19 cellular contexts compared by ENCODE assay signal in the genomic region with DNA sequence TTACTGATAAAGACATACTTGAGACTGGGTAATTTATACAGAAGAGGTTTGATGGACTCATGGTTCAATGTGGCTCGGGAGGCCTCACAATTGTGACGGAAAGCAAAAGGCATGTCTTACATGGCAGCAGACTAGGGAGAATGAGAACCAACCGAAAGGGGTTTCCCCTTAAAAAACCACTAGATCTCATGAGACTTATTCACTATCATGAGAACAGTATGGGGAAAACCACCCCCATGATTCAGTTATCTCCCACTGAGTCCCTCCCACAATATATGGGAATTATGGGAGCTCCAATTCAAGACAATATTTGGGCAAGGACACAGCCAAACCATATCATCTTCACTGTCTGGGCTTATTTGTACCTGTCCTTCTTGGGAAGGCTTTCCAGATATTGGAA.
A peak's percentile ranks its signal among the peaks of the same experiment; 100 is the strongest.
DNase-seq lines count a peak whose midpoint lies in the region; ATAC-seq and TF ChIP-seq lines count a peak whose summit lies in the region.
"Had no signal": no experiment of that assay in that cellular context is flagged by ENCODE, and none has a peak within 500 bp of the region (broad histone marks: within the 10 kb centered on the region; RNA-seq: fewer than 3 reads in every experiment).

No MANE protein-coding gene starts in this region.

- H3K4me2 ChIP-seq in OCI-LY3 (ENCODE audit: low read length) = peak overlapping the region; percentile 46

- no peak for TF ChIP-seq CTCF in OCI-LY3 (IDR thresholded peaks at IDR 0.05; ENCODE audit: low read depth, low read length)
- TF ChIP-seq CTCF in GM13976 (IDR thresholded peaks at IDR 0.05; ENCODE audit: borderline replicate concordance, control extremely low read depth, extremely low read depth, insufficient read depth, missing control alignments) = no peak

- H3K27ac ChIP-seq in OCI-LY3 (ENCODE audit: low read length) = peak overlapping the region; percentile 25; the same call in 1 of the 2 replicates
- H3K27ac ChIP-seq: body of pancreas, heart right ventricle, testis had no signal

- ATAC-seq in GM18868 (IDR thresholded peaks at IDR 0.05; ENCODE audit: unreplicated experiment) (peak; percentile 90), GM21576 (IDR thresholded peaks at IDR 0.05; ENCODE audit: unreplicated experiment) (peak; percentile 82), HG02884 (IDR thresholded peaks at IDR 0.05; ENCODE audit: unreplicated experiment) (peak; percentile 84), HG03439 (IDR thresholded peaks at IDR 0.05; ENCODE audit: unreplicated experiment) (no peak), GM19397 (IDR thresholded peaks at IDR 0.05; ENCODE audit: unreplicated experiment) (no peak)
- ATAC-seq: activated T-cell treated with anti-CD3 and anti-CD28 coated beads, Interleukin-2, amount 50 U/mL, for 72 hours; body of pancreas; heart right ventricle had no signal

- H4K20me1 ChIP-seq in OCI-LY3 (ENCODE audit: insufficient read depth, low read length) = no peaks in the 10 kb centered on the region

- no peak overlapping the region; the same call in 1 of the 2 replicates for H2AFZ ChIP-seq in OCI-LY3 (ENCODE audit: low read depth, low read length)

- no peaks in the 10 kb centered on the region for H3K9me3 ChIP-seq in OCI-LY3 (ENCODE audit: insufficient read depth, low read length)
- H3K9me3 ChIP-seq: testis had no signal

- no peak overlapping the region for H3K9ac ChIP-seq in OCI-LY3 (ENCODE audit: low read length)

- H3K27me3 ChIP-seq in OCI-LY3 (ENCODE audit: low read depth, low read length) = no peaks in the 10 kb centered on the region
- H3K27me3 ChIP-seq: body of pancreas, heart right ventricle, testis had no signal

- H3K36me3 ChIP-seq in OCI-LY3 (replicated peaks; ENCODE audit: low read depth, low read length) = peaks cover 3% of the 10 kb centered on the region
- H3K36me3 ChIP-seq: heart right ventricle had no signal

- no peaks in the 10 kb centered on the region for H3K79me2 ChIP-seq in OCI-LY3 (ENCODE audit: low read length)

- DNase-seq in iPS-NIHi7 (ENCODE audit: extremely low spot score) (no peak), GM13976 (ENCODE audit: low spot score) (no peak)
- DNase-seq: activated B cell treated with CpG ODN at 0.5 μM for 24 hours; activated CD8-positive, alpha-beta memory T cell treated with anti-CD3 and anti-CD28 coated beads for 24 hours; activated naive CD8-positive, alpha-beta T cell treated with anti-CD3 and anti-CD28 coated beads for 36 hours; activated T-cell treated with anti-CD3 and anti-CD28 coated beads, Interleukin-2, amount 50 U/mL, for 72 hours; body of pancreas; heart right ventricle; NCI-H1436; NCI-H82; occipital lobe; testis had no signal

- peaks cover 13% of the 10 kb centered on the region for H3K4me1 ChIP-seq in OCI-LY3 (ENCODE audit: low read length)
- H3K4me1 ChIP-seq: body of pancreas, heart right ventricle, testis had no signal

- in situ Hi-C loops in GM13976 (cut with MboI; ENCODE audit: low sequenced_read_pairs, unreplicated experiment) = no loop called here

- H3K4me3 ChIP-seq in OCI-LY3 (ENCODE audit: low read length) = peak overlapping the region; percentile 27; the same call in 1 of the 2 replicates
- H3K4me3 ChIP-seq: body of pancreas, heart right ventricle, lung, testis had no signal

Comparison
In these comparisons a context has a peak if more than half of its experiments do, and no peak if none do; other contexts are left out.
1. ATAC-seq: peak in GM18868 (single experiment), GM21576 (single experiment) and HG02884 (single experiment); none in HG03439 (single experiment) and GM19397 (single experiment).